ENCODE assay signal across 9 cellular contexts in the genomic region with DNA sequence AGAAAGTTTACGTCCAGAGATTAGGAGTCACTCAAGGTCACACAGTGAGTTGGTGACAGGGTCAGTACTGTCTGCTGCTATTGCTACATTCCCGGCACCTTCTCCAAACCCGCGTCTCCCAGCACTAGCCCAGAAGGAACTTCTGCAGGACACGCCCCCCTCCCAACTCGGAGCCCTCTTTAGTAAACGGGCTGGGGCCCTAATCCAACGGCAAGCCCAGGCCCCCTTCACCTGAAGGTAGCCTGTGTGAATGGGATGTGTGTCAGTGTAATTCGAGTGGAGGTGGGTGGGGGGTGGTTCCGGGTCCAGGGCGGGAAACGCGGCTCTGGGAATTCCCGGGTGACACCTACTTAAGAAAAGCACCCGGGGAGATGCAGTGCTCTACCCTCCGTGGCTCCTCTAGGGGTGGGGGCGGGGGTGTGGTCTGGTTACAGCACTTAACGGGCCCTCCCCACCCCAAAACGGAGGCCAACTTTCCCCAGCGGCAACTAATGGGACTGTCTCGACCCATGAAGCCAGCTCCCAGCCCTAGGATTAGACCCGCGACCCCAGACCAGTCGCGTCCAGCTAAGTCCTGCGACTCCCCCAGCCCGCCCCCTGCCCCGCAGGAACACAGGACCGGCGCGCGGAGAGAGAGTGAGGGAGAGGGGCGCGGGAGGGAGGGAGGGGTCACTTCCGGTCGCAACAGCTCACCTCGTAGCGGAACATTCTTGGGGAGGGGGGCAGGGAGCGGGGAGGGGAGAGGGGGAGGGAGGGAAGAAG. TPM values are rescaled to one million over a fixed set of nuclear protein-coding genes. Genes with fewer than 3 reads are reported as not detected.
DNase-seq lines count a peak whose midpoint lies in the region; ATAC-seq and TF ChIP-seq lines count a peak whose summit lies in the region.
"Had no signal": no experiment of that assay in that cellular context is flagged by ENCODE, and none has a peak within 500 bp of the region (broad histone marks: within the 10 kb centered on the region; RNA-seq: fewer than 3 reads in every experiment).

No MANE protein-coding gene starts in this region.

- no peaks in the 10 kb centered on the region for H3K36me3 ChIP-seq in colonic mucosa
- H3K36me3 ChIP-seq in right lobe of liver = peaks cover 0 to 35% (median 8%) of the 10 kb centered on the region in 4 donors

- 0% methylated on average over 14 of the region's 39 CpGs for WGBS in right lobe of liver (ENCODE audit: insufficient coverage, low coverage, low lambda C conversion rate, missing lambda C conversion rate)

- peak; percentile 27 for ATAC-seq in GM21529 (IDR thresholded peaks at IDR 0.05; ENCODE audit: unreplicated experiment)
- peak; percentile 40 to 50 (median 44) for ATAC-seq in right lobe of liver

- intact Hi-C loops in colonic mucosa (cut with DNase I) = no loop called here
- intact Hi-C loops in right lobe of liver (cut with DNase I) = loop anchor here in 1 of 2 donors (10.0 kb wide), 1 partner anchor 54 kb away; the partner anchor contains the start of gene OSBP

- in situ Hi-C loops in KBM-7 (cut with MboI; ENCODE audit: low pct_unique_long_range_greater_than_20kb, low sequenced_read_pairs) = no loop called here

- no peaks in the 10 kb centered on the region for H3K27me3 ChIP-seq in colonic mucosa
- no peaks in the 10 kb centered on the region for H3K27me3 ChIP-seq in right lobe of liver

- TF ChIP-seq CTCF in colonic mucosa (IDR thresholded peaks at IDR 0.05) (no peak), right lobe of liver (IDR thresholded peaks at IDR 0.05) (peak in 2 of 4 donors; percentile 11 to 18)

- peaks cover 4% of the 10 kb centered on the region for H3K4me1 ChIP-seq in colonic mucosa
- peaks cover 0 to 29% (median 12%) of the 10 kb centered on the region in 4 donors for H3K4me1 ChIP-seq in right lobe of liver

- H3K9me3 ChIP-seq in colonic mucosa (no peaks in the 10 kb centered on the region), right lobe of liver (no peaks in the 10 kb centered on the region)

- TF ChIP-seq POLR2A in right lobe of liver (IDR thresholded peaks at IDR 0.05) = no peak

- H3K4me3 ChIP-seq in colonic mucosa (peak overlapping the region; percentile 80), right lobe of liver (peak overlapping the region; percentile 68 to 78 (median 77))

- H3K27ac ChIP-seq in colonic mucosa (peak overlapping the region; percentile 99), right lobe of liver (peak overlapping the region; percentile 95 to 98 (median 98))

- peak; percentile 74 for DNase-seq in ELF-1 (ENCODE audit: low read depth, low spot score)
- DNase-seq in KBM-7 = peak; percentile 40
- DNase-seq in activated CD4-positive, CD25-positive, alpha-beta regulatory T cell treated with anti-CD3 and anti-CD28 coated beads, Interleukin-2, amount 50 U/mL, for 16 hours (ENCODE audit: low read depth, low spot score) = peak; percentile 31
- peak; percentile 62 for DNase-seq in colonic mucosa
- DNase-seq in right lobe of liver = peak; percentile 70 to 78 (median 74)
- DNase-seq in stimulated activated CD4-positive, alpha-beta T cell treated with anti-CD3 and anti-CD28 coated beads, TNF-alpha, amount 100 ng/mL, for 24 hours (ENCODE audit: low read depth in 3 of 3) = peak; percentile 46 to 76 (median 55)
- no peak for DNase-seq in cortex of kidney (lab: John Stamatoyannopoulos, UW)

- peak overlapping the region; percentile 80 to 86 for H3K9ac ChIP-seq in colonic mucosa (ENCODE audit: low read depth in 2 of 2, low read length in 2 of 2)

RNA-seq across cellular contexts. Expression of gene PATL1, which starts 0.5 kb away (rescaled TPM):
- total RNA-seq in colonic mucosa = 10 to 100 TPM; 43.3 to 47.3 TPM
- total RNA-seq in right lobe of liver = 10 to 100 TPM; 13.8 to 27.6 (median 21.1) TPM

RNA-seq across cellular contexts. Expression of gene OR10V1, which starts 45.3 kb away (rescaled TPM):
- total RNA-seq in colonic mucosa = not detected
- total RNA-seq in right lobe of liver = not detected
- total RNA-seq: subcutaneous adipose tissue had no signal

RNA-seq across cellular contexts. Expression of gene OSBP, which starts 52.8 kb away (rescaled TPM):
- total RNA-seq in colonic mucosa (10 to 100 TPM; 57.1 to 64.7 TPM), right lobe of liver (10 to 100 TPM; 44.9 to 65.4 (median 52.4) TPM)
